ENCODE assay signal across 8 cellular contexts in the genomic region with DNA sequence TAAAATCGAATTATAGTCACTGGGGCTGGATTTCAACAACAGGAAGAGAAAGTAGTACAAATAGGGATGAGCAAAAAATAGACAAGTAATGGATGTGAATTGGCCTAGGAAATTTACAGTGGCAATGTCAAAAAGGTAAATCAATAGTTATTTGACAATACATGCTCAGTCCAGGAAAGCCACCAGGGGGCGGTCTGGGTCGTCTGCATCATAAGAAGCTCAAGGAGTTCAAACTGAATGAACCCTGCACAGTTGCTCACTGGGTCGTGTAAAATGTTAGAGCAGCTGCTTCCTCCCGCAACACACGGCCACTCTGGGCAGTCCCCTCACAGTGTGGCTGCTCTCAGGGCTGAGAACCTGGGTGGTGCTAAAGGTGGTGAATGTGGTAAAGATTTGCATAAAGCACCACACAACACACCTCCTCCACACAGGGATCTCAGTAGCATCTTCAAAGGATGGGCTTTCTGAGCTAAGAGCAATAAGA.
DNase-seq lines count a peak whose midpoint lies in the region; ATAC-seq and TF ChIP-seq lines count a peak whose summit lies in the region.

No MANE protein-coding gene starts in this region.

- ATAC-seq in GM18909 (IDR thresholded peaks at IDR 0.05; ENCODE audit: poor library complexity, unreplicated experiment) (peak; percentile 97), HG03135 (IDR thresholded peaks at IDR 0.05; ENCODE audit: unreplicated experiment) (peak; percentile 95)
- ATAC-seq in naive thymus-derived CD4-positive, alpha-beta T cell: peak; percentile 86

- no peak overlapping the region for H3K27ac Mint-ChIP-seq in activated CD4-positive, alpha-beta memory T cell treated with anti-CD3 and anti-CD28 coated beads for 36 hours
- no peak overlapping the region for H3K27ac Mint-ChIP-seq in endothelial cell (ENCODE audit: unreplicated experiment)
- no peak overlapping the region for H3K27ac Mint-ChIP-seq in naive thymus-derived CD4-positive, alpha-beta T cell

- H3K36me3 ChIP-seq in naive thymus-derived CD4-positive, alpha-beta T cell (ENCODE audit: control insufficient read depth in 2 of 3, insufficient read depth in 3 of 3, low read length in 3 of 3): no peaks in the 10 kb centered on the region
- H3K36me3 ChIP-seq in stomach: no peaks in the 10 kb centered on the region

- CTCF ChIA-PET in activated CD4-positive, alpha-beta memory T cell treated with anti-CD3 and anti-CD28 coated beads for 36 hours (lab: Charles Lee): interaction anchor here (0.6 to 3.2 kb wide), 23 partner anchors 9 to 694 kb away, joined by 3 to 22 read pairs (median 4); a partner anchor contains a TSS
- CTCF ChIA-PET in naive thymus-derived CD4-positive, alpha-beta T cell (lab: Charles Lee): interaction anchor here (0.6 to 1.3 kb wide), 2 partner anchors 12 to 15 kb away, joined by 3 to 4 read pairs; no protein-coding TSS in a partner anchor

- TF ChIP-seq EP300 in stomach (IDR thresholded peaks at IDR 0.05): no peak

- TF ChIP-seq POLR2A in stomach (IDR thresholded peaks at IDR 0.05): no peak

- H3K4me3 Mint-ChIP-seq in activated CD4-positive, alpha-beta memory T cell treated with anti-CD3 and anti-CD28 coated beads for 36 hours: no peak overlapping the region
- no peak overlapping the region for H3K4me3 Mint-ChIP-seq in endothelial cell (ENCODE audit: unreplicated experiment)
- no peak overlapping the region for H3K4me3 Mint-ChIP-seq in naive thymus-derived CD4-positive, alpha-beta T cell

- H3K4me1 ChIP-seq in naive thymus-derived CD4-positive, alpha-beta T cell (ENCODE audit: control insufficient read depth in 2 of 2, insufficient read depth in 2 of 2, low read length in 2 of 2): no peaks in the 10 kb centered on the region
- H3K4me1 ChIP-seq in stomach: no peaks in the 10 kb centered on the region

- H3K9me3 Mint-ChIP-seq in activated CD4-positive, alpha-beta memory T cell treated with anti-CD3 and anti-CD28 coated beads for 36 hours: no peaks in the 10 kb centered on the region
- H3K9me3 Mint-ChIP-seq in endothelial cell (ENCODE audit: unreplicated experiment): no peaks in the 10 kb centered on the region
- H3K9me3 Mint-ChIP-seq in naive thymus-derived CD4-positive, alpha-beta T cell: no peaks in the 10 kb centered on the region

- no peaks in the 10 kb centered on the region for H3K36me3 Mint-ChIP-seq in activated CD4-positive, alpha-beta memory T cell treated with anti-CD3 and anti-CD28 coated beads for 36 hours
- no peaks in the 10 kb centered on the region for H3K36me3 Mint-ChIP-seq in endothelial cell (ENCODE audit: low read depth, unreplicated experiment)
- no peaks in the 10 kb centered on the region for H3K36me3 Mint-ChIP-seq in naive thymus-derived CD4-positive, alpha-beta T cell

- TF ChIP-seq CTCF in C4-2B (conservative IDR thresholded peaks at IDR 0.05) (peak; percentile 97), endothelial cell (IDR thresholded peaks at IDR 0.05; ENCODE audit: unreplicated experiment) (peak; percentile 90), stomach (IDR thresholded peaks at IDR 0.05) (peak in 3 of 7 experiments; percentile 39 to 67 (median 41))

- WGBS in stomach, 5 donors: 1 to 3% (median 1%) methylated on average over 6 of the region's 6 CpGs

- H3K27me3 Mint-ChIP-seq in activated CD4-positive, alpha-beta memory T cell treated with anti-CD3 and anti-CD28 coated beads for 36 hours: peaks cover 19% of the 10 kb centered on the region
- H3K27me3 Mint-ChIP-seq in endothelial cell (ENCODE audit: unreplicated experiment): peaks cover 4% of the 10 kb centered on the region
- H3K27me3 Mint-ChIP-seq in naive thymus-derived CD4-positive, alpha-beta T cell: peaks cover 6 to 45% (median 33%) of the 10 kb centered on the region in 5 donors

- H3K4me3 ChIP-seq in naive thymus-derived CD4-positive, alpha-beta T cell (ENCODE audit: low read length): no peak overlapping the region
- no peak overlapping the region for H3K4me3 ChIP-seq in stomach

- POLR2A ChIA-PET in activated CD4-positive, alpha-beta memory T cell treated with anti-CD3 and anti-CD28 coated beads for 36 hours (lab: Charles Lee): no interaction called here
- POLR2A ChIA-PET in naive thymus-derived CD4-positive, alpha-beta T cell (lab: Charles Lee): no interaction called here

- DNase-seq in NCI-H526 treated with DMSO at 0.1 percent for 48 hours (lab: John Stamatoyannopoulos, UW) (peak; percentile 76), endothelial cell (ENCODE audit: low spot score) (peak; percentile 80), stomach (peak; percentile 65)
- DNase-seq in activated CD4-positive, alpha-beta memory T cell treated with anti-CD3 and anti-CD28 coated beads for 36 hours: peak; percentile 78
- DNase-seq in naive thymus-derived CD4-positive, alpha-beta T cell: peak; percentile 5 to 66 (median 37)

- intact Hi-C loops in activated CD4-positive, alpha-beta memory T cell treated with anti-CD3 and anti-CD28 coated beads for 36 hours (cut with micrococcal nuclease): loop anchor here (1.0 to 5.0 kb wide), 2 partner anchors 65 to 214 kb away; no protein-coding TSS in a partner anchor
- intact Hi-C loops in naive thymus-derived CD4-positive, alpha-beta T cell (cut with micrococcal nuclease): loop anchor here (1.0 to 10.0 kb wide), 3 partner anchors 68 to 216 kb away; no protein-coding TSS in a partner anchor
- intact Hi-C loops in stomach (cut with DNase I; ENCODE audit: low total_unique reads): no loop called here

- no peaks in the 10 kb centered on the region for H3K9me3 ChIP-seq in naive thymus-derived CD4-positive, alpha-beta T cell (ENCODE audit: control insufficient read depth in 2 of 3, low read length in 3 of 3)
- H3K9me3 ChIP-seq in stomach: no peaks in the 10 kb centered on the region

- H3K27ac ChIP-seq in C4-2B (no peak overlapping the region), stomach (no peak overlapping the region)
- H3K27ac ChIP-seq in naive thymus-derived CD4-positive, alpha-beta T cell (ENCODE audit: low read depth, low read length): no peak overlapping the region

- H3K27me3 ChIP-seq in naive thymus-derived CD4-positive, alpha-beta T cell (ENCODE audit: control insufficient read depth in 2 of 2, insufficient read depth in 2 of 2, low read length in 2 of 2): no peaks in the 10 kb centered on the region
- peaks cover 0 to 72% (median 4%) of the 10 kb centered on the region in 3 donors for H3K27me3 ChIP-seq in stomach

- H3K4me1 Mint-ChIP-seq in activated CD4-positive, alpha-beta memory T cell treated with anti-CD3 and anti-CD28 coated beads for 36 hours (ENCODE audit: low read depth): no peaks in the 10 kb centered on the region
- H3K4me1 Mint-ChIP-seq in endothelial cell (ENCODE audit: unreplicated experiment): peaks cover 3% of the 10 kb centered on the region
- H3K4me1 Mint-ChIP-seq in naive thymus-derived CD4-positive, alpha-beta T cell: peaks cover 0 to 6% (median 0%) of the 10 kb centered on the region in 7 donors
